In the genomic region with DNA sequence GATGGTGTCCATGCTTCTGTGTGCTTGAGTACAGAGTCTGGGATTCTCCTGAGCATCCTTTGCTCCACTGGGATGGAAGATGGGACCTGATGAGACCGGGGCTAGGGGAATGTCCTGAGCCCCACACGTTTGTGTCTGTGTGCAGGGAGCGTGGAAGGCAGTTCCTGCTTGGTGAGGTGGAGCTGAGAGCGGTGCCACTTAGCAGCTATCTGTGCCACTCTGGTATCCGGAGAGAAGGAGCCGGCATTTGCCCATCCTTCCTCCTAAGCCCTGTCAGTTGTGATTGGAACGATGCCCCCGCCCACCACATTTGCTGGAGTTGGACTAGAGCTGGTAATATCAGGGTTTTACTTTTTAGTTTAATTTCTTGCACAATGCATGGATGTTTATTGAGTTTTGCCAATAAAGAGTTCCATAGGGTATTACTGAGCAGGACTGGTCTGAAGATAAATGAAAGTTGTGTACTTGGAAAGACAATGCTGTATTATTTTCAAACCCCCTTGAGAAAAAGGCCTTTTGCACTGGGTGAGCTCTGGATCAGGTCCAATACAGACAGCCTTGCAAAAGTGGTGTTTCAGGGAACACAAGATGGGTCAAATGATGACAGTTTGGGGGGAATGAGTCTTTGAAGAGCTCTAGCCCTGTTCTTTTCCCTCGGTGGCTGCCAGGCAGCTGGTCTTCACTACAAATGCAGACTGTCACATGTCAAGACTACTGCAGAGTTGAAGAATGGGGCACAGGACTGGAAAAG, we compare ENCODE assay signal across 23 cellular contexts.
DNase-seq lines count a peak whose midpoint lies in the region; ATAC-seq and TF ChIP-seq lines count a peak whose summit lies in the region.
"Had no signal": no experiment of that assay in that cellular context is flagged by ENCODE, and none has a peak within 500 bp of the region (broad histone marks: within the 10 kb centered on the region; RNA-seq: fewer than 3 reads in every experiment).

No MANE protein-coding gene starts in this region.

- CTCF ChIA-PET in SK-N-SH (lab: Yijun Ruan, JAX) = interaction anchor here (1.6 to 3.5 kb wide), 2 partner anchors 18 to 47 kb away, joined by 3 to 12 read pairs; no protein-coding TSS in a partner anchor

- H2AFZ ChIP-seq in SK-N-SH (ENCODE audit: low read depth) = no peak overlapping the region

- 2% methylated on average over 6 of the region's 9 CpGs for WGBS in SK-N-SH (ENCODE audit: low lambda C conversion rate)
- 54 to 59% methylated on average over 9 of the region's 9 CpGs for WGBS in tibial nerve, 2 donors

- TF ChIP-seq EP300 in SK-N-SH (IDR thresholded peaks at IDR 0.05; ENCODE audit: borderline replicate concordance in 1 of 2, low read depth in 1 of 2, low read length in 1 of 2) (no peak), tibial nerve (IDR thresholded peaks at IDR 0.05) (no peak)

- intact Hi-C loops in posterior vena cava (cut with DNase I) = no loop called here

- no peaks in the 10 kb centered on the region for H4K20me1 ChIP-seq in SK-N-SH (ENCODE audit: insufficient read depth)

- H3K27me3 ChIP-seq in SK-N-SH (ENCODE audit: insufficient read depth) (no peaks in the 10 kb centered on the region), tibial nerve (no peaks in the 10 kb centered on the region)
- H3K27me3 ChIP-seq: heart right ventricle, upper lobe of left lung had no signal

- no peak for TF ChIP-seq POLR2A in tibial nerve (IDR thresholded peaks at IDR 0.05)

- no peak overlapping the region for H3K4me2 ChIP-seq in SK-N-SH
- H3K4me2 ChIP-seq: smooth muscle cell had no signal

- no peaks in the 10 kb centered on the region for H3K79me2 ChIP-seq in SK-N-SH (ENCODE audit: insufficient read depth)

- H3K9me3 ChIP-seq in SK-N-SH (0 out of 2 replicates have a peak, but pooled peaks cover 9% of the 10 kb centered on the region), tibial nerve (peaks cover 0 to 22% (median 4%) of the 10 kb centered on the region in 4 donors)
- H3K9me3 ChIP-seq: SJSA1 had no signal

- H3F3A ChIP-seq in SK-N-SH (replicated peaks; ENCODE audit: insufficient read depth) = no peaks in the 10 kb centered on the region

- no peak overlapping the region for H3K27ac ChIP-seq in SK-N-SH (ENCODE audit: low read depth in 2 of 2, low read length in 1 of 2)
- H3K27ac ChIP-seq in coronary artery = no peak overlapping the region
- no peak overlapping the region for H3K27ac ChIP-seq in tibial nerve
- H3K27ac ChIP-seq: 22Rv1, heart right ventricle, SJSA1, upper lobe of left lung had no signal

- peak; percentile 2 for DNase-seq in SK-N-SH
- DNase-seq in coronary artery (ENCODE audit: low spot score) = peak; percentile 53
- DNase-seq in medulla oblongata (ENCODE audit: extremely low spot score) = peak; percentile 71
- peak; percentile 4 to 8 for DNase-seq in tibial nerve (ENCODE audit: low spot score in 2 of 2)
- DNase-seq in posterior vena cava (ENCODE audit: low spot score) = no peak
- no peak for DNase-seq in NCI-H2081 (lab: John Stamatoyannopoulos, UW)
- DNase-seq: activated CD8-positive, alpha-beta T cell treated with anti-CD3 and anti-CD28 coated beads, Interleukin-2, amount 10 ng/mL, durations not matched to agents 7 days and 5 days; activated gamma-delta T cell treated with Interleukin-2 at 50 U/mL for 16 hours; activated naive CD8-positive, alpha-beta T cell treated with anti-CD3 and anti-CD28 coated beads, Interleukin-2, amount 50 U/mL, for 24 hours; activated T-cell treated with anti-CD3 and anti-CD28 coated beads, Interleukin-2, amount 50 U/mL, for 24 hours; effector memory CD8-positive, alpha-beta T cell; erythroblast; heart right ventricle; NCI-H1417 treated with DMSO at 0.1 percent for 48 hours; NCI-H774; upper lobe of left lung had no signal

- H3K9ac ChIP-seq in SK-N-SH = no peak overlapping the region

- no peak overlapping the region for H3K4me3 ChIP-seq in SK-N-SH (ENCODE audit: low read depth in 2 of 2, low read length in 1 of 2)
- no peak overlapping the region for H3K4me3 ChIP-seq in coronary artery
- H3K4me3 ChIP-seq in tibial nerve = no peak overlapping the region
- H3K4me3 ChIP-seq: heart right ventricle, SJSA1, smooth muscle cell, upper lobe of left lung had no signal

- H3K4me1 ChIP-seq in SK-N-SH (ENCODE audit: control insufficient read depth in 1 of 2, insufficient read depth in 2 of 2, low read depth in 1 of 2, low read length in 1 of 2) (no peaks in the 10 kb centered on the region), tibial nerve (peaks cover 0 to 9% (median 0%) of the 10 kb centered on the region in 4 donors)
- H3K4me1 ChIP-seq: heart right ventricle, SJSA1, upper lobe of left lung had no signal

- no peak for TF ChIP-seq CTCF in SK-N-SH (IDR thresholded peaks at IDR 0.05)
- TF ChIP-seq CTCF in coronary artery (IDR thresholded peaks at IDR 0.05) = no peak
- no peak for TF ChIP-seq CTCF in tibial nerve (IDR thresholded peaks at IDR 0.05)

- POLR2A ChIA-PET in SK-N-SH (lab: Yijun Ruan, JAX) = no interaction called here

- no peaks in the 10 kb centered on the region for H3K9me2 ChIP-seq in SK-N-SH

- TF ChIP-seq RAD21 in SK-N-SH (IDR thresholded peaks at IDR 0.05; ENCODE audit: low read length) = no peak

- H3K36me3 ChIP-seq in SK-N-SH (replicated peaks in 1 of 2; ENCODE audit: control insufficient read depth in 1 of 2, insufficient read depth in 2 of 2, low read length in 1 of 2) (no peaks in the 10 kb centered on the region), tibial nerve (no peaks in the 10 kb centered on the region)
- H3K36me3 ChIP-seq: heart right ventricle, SJSA1, upper lobe of left lung had no signal

- ATAC-seq in SK-N-SH treated with all-trans-retinoic acid at 6 μM for 48 hours = no peak
- ATAC-seq in GM18870 (IDR thresholded peaks at IDR 0.05; ENCODE audit: unreplicated experiment) = no peak
- ATAC-seq: activated CD4-positive, CD25-positive, alpha-beta regulatory T cell treated with anti-CD3 and anti-CD28 coated beads, Interleukin-2, amount 50 U/mL, for 24 hours; activated CD8-positive, alpha-beta T cell treated with anti-CD3 and anti-CD28 coated beads, Interleukin-2, amount 10 ng/mL, durations not matched to agents 7 days and 5 days; activated naive CD8-positive, alpha-beta T cell treated with anti-CD3 and anti-CD28 coated beads, Interleukin-2, amount 50 U/mL, for 24 hours; effector memory CD8-positive, alpha-beta T cell; heart right ventricle; naive thymus-derived CD8-positive, alpha-beta T cell had no signal

TF ChIP-seq in SK-N-SH, 30 proteins besides CTCF, POLR2A, EP300 and RAD21 (continues in another document):
- TF ChIP-seq, protein P1, sequence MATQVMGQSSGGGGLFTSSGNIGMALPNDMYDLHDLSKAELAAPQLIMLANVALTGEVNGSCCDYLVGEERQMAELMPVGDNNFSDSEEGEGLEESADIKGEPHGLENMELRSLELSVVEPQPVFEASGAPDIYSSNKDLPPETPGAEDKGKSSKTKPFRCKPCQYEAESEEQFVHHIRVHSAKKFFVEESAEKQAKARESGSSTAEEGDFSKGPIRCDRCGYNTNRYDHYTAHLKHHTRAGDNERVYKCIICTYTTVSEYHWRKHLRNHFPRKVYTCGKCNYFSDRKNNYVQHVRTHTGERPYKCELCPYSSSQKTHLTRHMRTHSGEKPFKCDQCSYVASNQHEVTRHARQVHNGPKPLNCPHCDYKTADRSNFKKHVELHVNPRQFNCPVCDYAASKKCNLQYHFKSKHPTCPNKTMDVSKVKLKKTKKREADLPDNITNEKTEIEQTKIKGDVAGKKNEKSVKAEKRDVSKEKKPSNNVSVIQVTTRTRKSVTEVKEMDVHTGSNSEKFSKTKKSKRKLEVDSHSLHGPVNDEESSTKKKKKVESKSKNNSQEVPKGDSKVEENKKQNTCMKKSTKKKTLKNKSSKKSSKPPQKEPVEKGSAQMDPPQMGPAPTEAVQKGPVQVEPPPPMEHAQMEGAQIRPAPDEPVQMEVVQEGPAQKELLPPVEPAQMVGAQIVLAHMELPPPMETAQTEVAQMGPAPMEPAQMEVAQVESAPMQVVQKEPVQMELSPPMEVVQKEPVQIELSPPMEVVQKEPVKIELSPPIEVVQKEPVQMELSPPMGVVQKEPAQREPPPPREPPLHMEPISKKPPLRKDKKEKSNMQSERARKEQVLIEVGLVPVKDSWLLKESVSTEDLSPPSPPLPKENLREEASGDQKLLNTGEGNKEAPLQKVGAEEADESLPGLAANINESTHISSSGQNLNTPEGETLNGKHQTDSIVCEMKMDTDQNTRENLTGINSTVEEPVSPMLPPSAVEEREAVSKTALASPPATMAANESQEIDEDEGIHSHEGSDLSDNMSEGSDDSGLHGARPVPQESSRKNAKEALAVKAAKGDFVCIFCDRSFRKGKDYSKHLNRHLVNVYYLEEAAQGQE (IDR thresholded peaks at IDR 0.05; ENCODE audit: low read depth, low read length) = no peak
- TF ChIP-seq RCOR1 (IDR thresholded peaks at IDR 0.05; ENCODE audit: low read length) = no peak

TF ChIP-seq in SK-N-SH treated with all-trans-retinoic acid at 6 μM for 48 hours, 23 proteins besides CTCF, POLR2A, EP300 and RAD21:
- TF ChIP-seq CSDC2 (CRISPR knock-in tag; IDR thresholded peaks at IDR 0.05) = no peak
- TF ChIP-seq ZNF8 (CRISPR knock-in tag; IDR thresholded peaks at IDR 0.05) = no peak
- TF ChIP-seq, protein P2, sequence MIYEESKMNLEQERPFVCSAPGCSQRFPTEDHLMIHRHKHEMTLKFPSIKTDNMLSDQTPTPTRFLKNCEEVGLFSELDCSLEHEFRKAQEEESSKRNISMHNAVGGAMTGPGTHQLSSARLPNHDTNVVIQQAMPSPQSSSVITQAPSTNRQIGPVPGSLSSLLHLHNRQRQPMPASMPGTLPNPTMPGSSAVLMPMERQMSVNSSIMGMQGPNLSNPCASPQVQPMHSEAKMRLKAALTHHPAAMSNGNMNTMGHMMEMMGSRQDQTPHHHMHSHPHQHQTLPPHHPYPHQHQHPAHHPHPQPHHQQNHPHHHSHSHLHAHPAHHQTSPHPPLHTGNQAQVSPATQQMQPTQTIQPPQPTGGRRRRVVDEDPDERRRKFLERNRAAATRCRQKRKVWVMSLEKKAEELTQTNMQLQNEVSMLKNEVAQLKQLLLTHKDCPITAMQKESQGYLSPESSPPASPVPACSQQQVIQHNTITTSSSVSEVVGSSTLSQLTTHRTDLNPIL (CRISPR knock-in tag; IDR thresholded peaks at IDR 0.05; ENCODE audit: low read depth) = no peak
- no peak for TF ChIP-seq ZFP3 (CRISPR knock-in tag; IDR thresholded peaks at IDR 0.05)
- no peak for TF ChIP-seq SNAI2 (CRISPR knock-in tag; IDR thresholded peaks at IDR 0.05)
- TF ChIP-seq TOX (CRISPR knock-in tag; IDR thresholded peaks at IDR 0.05; ENCODE audit: borderline replicate concordance) = no peak
TF ChIP-seq in SK-N-SH treated with all-trans-retinoic acid at 6 μM for 48 hours: peak in this region for 0.

Comparison
In these comparisons a context has a peak if more than half of its experiments do, and no peak if none do; other contexts are left out.
1. DNase-seq: peak in SK-N-SH (single experiment), coronary artery (single experiment), medulla oblongata (single experiment) and tibial nerve (2 of 2); none in posterior vena cava (single experiment) and NCI-H2081 (0 of 2).